12 cellular contexts compared by ENCODE assay signal in the genomic region with DNA sequence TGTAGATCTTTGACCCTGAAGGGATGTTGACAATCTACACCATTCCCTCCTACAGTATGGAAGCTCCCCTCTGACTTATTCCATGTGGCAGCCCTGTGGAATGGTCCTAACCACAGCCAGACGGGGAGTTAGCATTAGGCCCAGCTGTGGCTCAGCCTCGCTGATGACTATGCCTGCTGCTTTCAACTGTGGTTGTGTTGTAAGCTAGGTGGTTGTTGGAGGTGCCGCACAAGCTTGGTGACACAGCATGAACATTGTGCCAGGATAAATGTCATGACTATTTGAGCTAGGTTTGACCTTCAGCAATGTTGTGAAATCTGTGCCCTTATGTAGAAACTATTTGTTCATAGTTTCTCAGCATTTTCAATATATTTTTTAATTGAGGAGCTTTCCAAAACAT. TPM values are rescaled to one million over a fixed set of nuclear protein-coding genes. Genes with fewer than 3 reads are reported as not detected.
DNase-seq lines count a peak whose midpoint lies in the region; ATAC-seq and TF ChIP-seq lines count a peak whose summit lies in the region.
"Had no signal": no experiment of that assay in that cellular context is flagged by ENCODE, and none has a peak within 500 bp of the region (broad histone marks: within the 10 kb centered on the region; RNA-seq: fewer than 3 reads in every experiment).

No MANE protein-coding gene starts in this region.

- H3K4me3 ChIP-seq in right atrium auricular region: no peak overlapping the region
- no peak overlapping the region for H3K4me3 ChIP-seq in tibial artery
- H3K4me3 ChIP-seq: body of pancreas had no signal

- H3K9me3 ChIP-seq in right atrium auricular region (no peaks in the 10 kb centered on the region), tibial artery (no peaks in the 10 kb centered on the region)
- H3K9me3 ChIP-seq: body of pancreas had no signal

- H3K27ac Mint-ChIP-seq in WTC11: no peak overlapping the region

- H3K36me3 Mint-ChIP-seq in WTC11: no peaks in the 10 kb centered on the region

- no peak overlapping the region for H3K4me3 Mint-ChIP-seq in WTC11

- H3K4me1 Mint-ChIP-seq in WTC11: no peaks in the 10 kb centered on the region

- H3K27me3 ChIP-seq in right atrium auricular region (no peaks in the 10 kb centered on the region), tibial artery (no peaks in the 10 kb centered on the region)
- H3K27me3 ChIP-seq: body of pancreas had no signal

- ATAC-seq in WTC11: peak; percentile 77
- ATAC-seq in HG02759 (IDR thresholded peaks at IDR 0.05; ENCODE audit: unreplicated experiment): no peak
- ATAC-seq: body of pancreas had no signal

- no peaks in the 10 kb centered on the region for H3K36me3 ChIP-seq in right atrium auricular region
- H3K36me3 ChIP-seq in tibial artery: peaks cover 0 to 6% (median 6%) of the 10 kb centered on the region in 3 donors

- CTCF ChIA-PET in WTC11 (lab: Charles Lee): interaction anchor here (1.4 kb wide), 1 partner anchor 64 kb away, joined by 4 read pairs; no protein-coding TSS in a partner anchor

- intact Hi-C loops in tibial artery (cut with DNase I; ENCODE audit: low total_unique reads): no loop called here

- H3K9me3 Mint-ChIP-seq in WTC11: peaks cover 3% of the 10 kb centered on the region; the same call in 1 of the 2 replicates

- H3K4me1 ChIP-seq in right atrium auricular region: no peaks in the 10 kb centered on the region
- peaks cover 0 to 30% (median 3%) of the 10 kb centered on the region in 4 donors for H3K4me1 ChIP-seq in tibial artery
- H3K4me1 ChIP-seq: body of pancreas had no signal

- DNase-seq in NCI-H82 (lab: John Stamatoyannopoulos, UW) (peak; percentile 2), NCI-H82 treated with DMSO at 0.1 percent for 48 hours (lab: John Stamatoyannopoulos, UW; ENCODE audit: unreplicated experiment) (no peak), WTC11 (ENCODE audit: low spot score) (no peak), right atrium auricular region (ENCODE audit: low spot score) (peak; percentile 62), tibial artery (peak; percentile 30 to 74), kidney glomerular epithelial cell (lab: John Stamatoyannopoulos, UW) (no peak), NCI-H187 treated with DMSO at 0.1 percent for 48 hours (lab: John Stamatoyannopoulos, UW) (no peak)
- DNase-seq: KG1, RPMI8226 had no signal

- POLR2A ChIA-PET in WTC11 (lab: Charles Lee): no interaction called here

- H3K27me3 Mint-ChIP-seq in WTC11 (ENCODE audit: low read depth): no peaks in the 10 kb centered on the region

- no peak for TF ChIP-seq CTCF in WTC11 (IDR thresholded peaks at IDR 0.05)
- TF ChIP-seq CTCF in right atrium auricular region (IDR thresholded peaks at IDR 0.05): no peak
- TF ChIP-seq CTCF in tibial artery (IDR thresholded peaks at IDR 0.05): no peak

- H3K27ac ChIP-seq in right atrium auricular region (no peak overlapping the region), tibial artery (peak overlapping the region in 1 of 2 donors; percentile 30)
- H3K27ac ChIP-seq: body of pancreas, VCaP had no signal

TF ChIP-seq in WTC11, 78 proteins besides CTCF, POLR2A, EP300 and RAD21 (continues in another document):
- TF ChIP-seq CBFB (CRISPR knock-in tag; IDR thresholded peaks at IDR 0.05; ENCODE audit: low read depth) (no peak), NFATC4 (CRISPR knock-in tag; IDR thresholded peaks at IDR 0.05) (no peak), NR2C2 (CRISPR knock-in tag; IDR thresholded peaks at IDR 0.05) (no peak), OVOL2 (CRISPR knock-in tag; IDR thresholded peaks at IDR 0.05; ENCODE audit: borderline replicate concordance) (no peak), ZNF396 (CRISPR knock-in tag; IDR thresholded peaks at IDR 0.05; ENCODE audit: borderline replicate concordance) (no peak), PRRX2 (CRISPR knock-in tag; IDR thresholded peaks at IDR 0.05) (no peak), JUN (CRISPR knock-in tag; IDR thresholded peaks at IDR 0.05) (no peak), ZNF263 (CRISPR knock-in tag; IDR thresholded peaks at IDR 0.05; ENCODE audit: low read depth) (no peak)
- TF ChIP-seq, protein P1, sequence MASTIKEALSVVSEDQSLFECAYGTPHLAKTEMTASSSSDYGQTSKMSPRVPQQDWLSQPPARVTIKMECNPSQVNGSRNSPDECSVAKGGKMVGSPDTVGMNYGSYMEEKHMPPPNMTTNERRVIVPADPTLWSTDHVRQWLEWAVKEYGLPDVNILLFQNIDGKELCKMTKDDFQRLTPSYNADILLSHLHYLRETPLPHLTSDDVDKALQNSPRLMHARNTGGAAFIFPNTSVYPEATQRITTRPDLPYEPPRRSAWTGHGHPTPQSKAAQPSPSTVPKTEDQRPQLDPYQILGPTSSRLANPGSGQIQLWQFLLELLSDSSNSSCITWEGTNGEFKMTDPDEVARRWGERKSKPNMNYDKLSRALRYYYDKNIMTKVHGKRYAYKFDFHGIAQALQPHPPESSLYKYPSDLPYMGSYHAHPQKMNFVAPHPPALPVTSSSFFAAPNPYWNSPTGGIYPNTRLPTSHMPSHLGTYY (CRISPR knock-in tag; IDR thresholded peaks at IDR 0.05): no peak
- TF ChIP-seq, protein P2, sequence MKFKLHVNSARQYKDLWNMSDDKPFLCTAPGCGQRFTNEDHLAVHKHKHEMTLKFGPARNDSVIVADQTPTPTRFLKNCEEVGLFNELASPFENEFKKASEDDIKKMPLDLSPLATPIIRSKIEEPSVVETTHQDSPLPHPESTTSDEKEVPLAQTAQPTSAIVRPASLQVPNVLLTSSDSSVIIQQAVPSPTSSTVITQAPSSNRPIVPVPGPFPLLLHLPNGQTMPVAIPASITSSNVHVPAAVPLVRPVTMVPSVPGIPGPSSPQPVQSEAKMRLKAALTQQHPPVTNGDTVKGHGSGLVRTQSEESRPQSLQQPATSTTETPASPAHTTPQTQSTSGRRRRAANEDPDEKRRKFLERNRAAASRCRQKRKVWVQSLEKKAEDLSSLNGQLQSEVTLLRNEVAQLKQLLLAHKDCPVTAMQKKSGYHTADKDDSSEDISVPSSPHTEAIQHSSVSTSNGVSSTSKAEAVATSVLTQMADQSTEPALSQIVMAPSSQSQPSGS (CRISPR knock-in tag; IDR thresholded peaks at IDR 0.05; ENCODE audit: borderline replicate concordance, low read depth): no peak
- TF ChIP-seq, protein P3, sequence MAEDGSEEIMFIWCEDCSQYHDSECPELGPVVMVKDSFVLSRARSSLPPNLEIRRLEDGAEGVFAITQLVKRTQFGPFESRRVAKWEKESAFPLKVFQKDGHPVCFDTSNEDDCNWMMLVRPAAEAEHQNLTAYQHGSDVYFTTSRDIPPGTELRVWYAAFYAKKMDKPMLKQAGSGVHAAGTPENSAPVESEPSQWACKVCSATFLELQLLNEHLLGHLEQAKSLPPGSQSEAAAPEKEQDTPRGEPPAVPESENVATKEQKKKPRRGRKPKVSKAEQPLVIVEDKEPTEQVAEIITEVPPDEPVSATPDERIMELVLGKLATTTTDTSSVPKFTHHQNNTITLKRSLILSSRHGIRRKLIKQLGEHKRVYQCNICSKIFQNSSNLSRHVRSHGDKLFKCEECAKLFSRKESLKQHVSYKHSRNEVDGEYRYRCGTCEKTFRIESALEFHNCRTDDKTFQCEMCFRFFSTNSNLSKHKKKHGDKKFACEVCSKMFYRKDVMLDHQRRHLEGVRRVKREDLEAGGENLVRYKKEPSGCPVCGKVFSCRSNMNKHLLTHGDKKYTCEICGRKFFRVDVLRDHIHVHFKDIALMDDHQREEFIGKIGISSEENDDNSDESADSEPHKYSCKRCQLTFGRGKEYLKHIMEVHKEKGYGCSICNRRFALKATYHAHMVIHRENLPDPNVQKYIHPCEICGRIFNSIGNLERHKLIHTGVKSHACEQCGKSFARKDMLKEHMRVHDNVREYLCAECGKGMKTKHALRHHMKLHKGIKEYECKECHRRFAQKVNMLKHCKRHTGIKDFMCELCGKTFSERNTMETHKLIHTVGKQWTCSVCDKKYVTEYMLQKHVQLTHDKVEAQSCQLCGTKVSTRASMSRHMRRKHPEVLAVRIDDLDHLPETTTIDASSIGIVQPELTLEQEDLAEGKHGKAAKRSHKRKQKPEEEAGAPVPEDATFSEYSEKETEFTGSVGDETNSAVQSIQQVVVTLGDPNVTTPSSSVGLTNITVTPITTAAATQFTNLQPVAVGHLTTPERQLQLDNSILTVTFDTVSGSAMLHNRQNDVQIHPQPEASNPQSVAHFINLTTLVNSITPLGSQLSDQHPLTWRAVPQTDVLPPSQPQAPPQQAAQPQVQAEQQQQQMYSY (CRISPR knock-in tag; IDR thresholded peaks at IDR 0.05): no peak
- TF ChIP-seq, protein P4, sequence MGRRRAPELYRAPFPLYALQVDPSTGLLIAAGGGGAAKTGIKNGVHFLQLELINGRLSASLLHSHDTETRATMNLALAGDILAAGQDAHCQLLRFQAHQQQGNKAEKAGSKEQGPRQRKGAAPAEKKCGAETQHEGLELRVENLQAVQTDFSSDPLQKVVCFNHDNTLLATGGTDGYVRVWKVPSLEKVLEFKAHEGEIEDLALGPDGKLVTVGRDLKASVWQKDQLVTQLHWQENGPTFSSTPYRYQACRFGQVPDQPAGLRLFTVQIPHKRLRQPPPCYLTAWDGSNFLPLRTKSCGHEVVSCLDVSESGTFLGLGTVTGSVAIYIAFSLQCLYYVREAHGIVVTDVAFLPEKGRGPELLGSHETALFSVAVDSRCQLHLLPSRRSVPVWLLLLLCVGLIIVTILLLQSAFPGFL (CRISPR knock-in tag; IDR thresholded peaks at IDR 0.05; ENCODE audit: borderline replicate concordance): no peak
- TF ChIP-seq, protein P5, sequence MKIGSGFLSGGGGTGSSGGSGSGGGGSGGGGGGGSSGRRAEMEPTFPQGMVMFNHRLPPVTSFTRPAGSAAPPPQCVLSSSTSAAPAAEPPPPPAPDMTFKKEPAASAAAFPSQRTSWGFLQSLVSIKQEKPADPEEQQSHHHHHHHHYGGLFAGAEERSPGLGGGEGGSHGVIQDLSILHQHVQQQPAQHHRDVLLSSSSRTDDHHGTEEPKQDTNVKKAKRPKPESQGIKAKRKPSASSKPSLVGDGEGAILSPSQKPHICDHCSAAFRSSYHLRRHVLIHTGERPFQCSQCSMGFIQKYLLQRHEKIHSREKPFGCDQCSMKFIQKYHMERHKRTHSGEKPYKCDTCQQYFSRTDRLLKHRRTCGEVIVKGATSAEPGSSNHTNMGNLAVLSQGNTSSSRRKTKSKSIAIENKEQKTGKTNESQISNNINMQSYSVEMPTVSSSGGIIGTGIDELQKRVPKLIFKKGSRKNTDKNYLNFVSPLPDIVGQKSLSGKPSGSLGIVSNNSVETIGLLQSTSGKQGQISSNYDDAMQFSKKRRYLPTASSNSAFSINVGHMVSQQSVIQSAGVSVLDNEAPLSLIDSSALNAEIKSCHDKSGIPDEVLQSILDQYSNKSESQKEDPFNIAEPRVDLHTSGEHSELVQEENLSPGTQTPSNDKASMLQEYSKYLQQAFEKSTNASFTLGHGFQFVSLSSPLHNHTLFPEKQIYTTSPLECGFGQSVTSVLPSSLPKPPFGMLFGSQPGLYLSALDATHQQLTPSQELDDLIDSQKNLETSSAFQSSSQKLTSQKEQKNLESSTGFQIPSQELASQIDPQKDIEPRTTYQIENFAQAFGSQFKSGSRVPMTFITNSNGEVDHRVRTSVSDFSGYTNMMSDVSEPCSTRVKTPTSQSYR (CRISPR knock-in tag; IDR thresholded peaks at IDR 0.05): no peak

RNA-seq across cellular contexts. Expression of a gene that starts 40.6 kb away (rescaled TPM):
- total RNA-seq in WTC11 (2021): 0.07 to 0.33 TPM (median 0.32 TPM) in 3 replicates
- 10 to 100 TPM; 56.2 to 85.1 TPM for total RNA-seq in right atrium auricular region

Comparison
In these comparisons a context has a peak if more than half of its experiments do, and no peak if none do; other contexts are left out.
1. DNase-seq: peak in NCI-H82 (single experiment), right atrium auricular region (single experiment) and tibial artery (2 of 2); none in NCI-H82 treated with DMSO at 0.1 percent for 48 hours (single experiment), WTC11 (single experiment), kidney glomerular epithelial cell (single experiment) and NCI-H187 treated with DMSO at 0.1 percent for 48 hours (single experiment).
2. RNA of a gene that starts 40.6 kb away (total RNA-seq): 56.2 to 85.1 TPM in right atrium auricular region; 0.07 to 0.33 TPM in WTC11; every median in the first group is over 10 times any median in the second.